ENCODE assay signal across 8 cellular contexts in the genomic region with DNA sequence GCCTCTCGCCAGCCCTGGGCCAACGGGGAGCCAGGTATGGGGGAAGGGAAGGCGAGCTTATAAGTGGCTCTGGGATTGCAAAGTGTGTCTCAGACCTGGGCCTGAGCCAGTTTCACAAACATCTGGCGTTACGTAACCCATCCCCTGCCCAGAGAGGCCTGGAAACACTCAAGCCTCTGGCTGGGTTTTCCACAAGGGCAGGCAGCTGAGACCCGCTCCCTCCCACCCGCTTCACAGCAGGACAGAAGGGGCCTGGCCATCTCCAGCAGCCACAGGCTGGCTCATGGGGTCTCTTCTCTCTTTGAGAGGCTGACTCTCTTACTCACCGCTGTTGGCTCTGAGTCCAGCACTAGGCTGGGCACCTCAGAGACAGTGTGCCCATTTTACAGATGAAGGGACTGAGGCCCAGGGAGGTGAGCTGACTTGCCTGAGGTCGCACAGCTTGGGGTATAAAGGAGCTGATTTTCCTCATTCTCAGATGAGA. TPM values are rescaled to one million over a fixed set of nuclear protein-coding genes. Genes with fewer than 3 reads are reported as not detected.
DNase-seq lines count a peak whose midpoint lies in the region; ATAC-seq and TF ChIP-seq lines count a peak whose summit lies in the region.

No MANE protein-coding gene starts in this region.

- ATAC-seq in lower lobe of right lung (peak; percentile 65 to 69), HG03280 (IDR thresholded peaks at IDR 0.05; ENCODE audit: unreplicated experiment) (no peak), HG03196 (IDR thresholded peaks at IDR 0.05; ENCODE audit: unreplicated experiment) (no peak)

- H3K27ac Mint-ChIP-seq in MCF 10A (ENCODE audit: low read depth, unreplicated experiment), result no peak overlapping the region

- H3K27me3 ChIP-seq in BLaER1 treated with 17β-estradiol and CSF1 and Interleukin-3, amounts not matched to agents 10 nM and 100 nM, result no peaks in the 10 kb centered on the region
- no peaks in the 10 kb centered on the region for H3K27me3 ChIP-seq in lower lobe of right lung (ENCODE audit: low read depth)

- H3K9ac ChIP-seq in BLaER1 treated with 17β-estradiol and CSF1 and Interleukin-3, amounts not matched to agents 10 nM and 100 nM, result peak overlapping the region; percentile 33 to 99 (median 65); a peak in 19 of 22 replicates

- peak overlapping the region in 10 of 11 experiments; percentile 34 to 100 (median 83); a peak in 19 of 22 replicates for H3K27ac ChIP-seq in BLaER1 treated with 17β-estradiol and CSF1 and Interleukin-3, amounts not matched to agents 10 nM and 100 nM
- H3K27ac ChIP-seq in lower lobe of right lung, result peak overlapping the region; percentile 27

- no peak overlapping the region for H3K4me3 Mint-ChIP-seq in MCF 10A (ENCODE audit: unreplicated experiment)

- no peaks in the 10 kb centered on the region for H3K9me3 ChIP-seq in BLaER1 treated with 17β-estradiol and CSF1 and Interleukin-3, amounts not matched to agents 10 nM and 100 nM (replicated peaks in 1 of 11)
- H3K9me3 ChIP-seq in lower lobe of right lung, result no peaks in the 10 kb centered on the region

- TF ChIP-seq CTCF in MCF 10A (IDR thresholded peaks at IDR 0.05; ENCODE audit: unreplicated experiment), result no peak
- no peak for TF ChIP-seq CTCF in lower lobe of right lung (IDR thresholded peaks at IDR 0.05)

- CTCF ChIA-PET in MCF 10A (lab: Yijun Ruan, JAX), result interaction anchor here (0.7 kb wide), 1 partner anchor 101 kb away, joined by 5 read pairs; no protein-coding TSS in a partner anchor

- H3K27me3 Mint-ChIP-seq in MCF 10A (ENCODE audit: insufficient read depth, unreplicated experiment), result no peaks in the 10 kb centered on the region

- H3K4me2 ChIP-seq in BLaER1 treated with 17β-estradiol and CSF1 and Interleukin-3, amounts not matched to agents 10 nM and 100 nM, result peak overlapping the region; percentile 79 to 97 (median 89)

- no peaks in the 10 kb centered on the region for H3K9me3 Mint-ChIP-seq in MCF 10A (ENCODE audit: unreplicated experiment)

- no peaks in the 10 kb centered on the region for H4K20me1 ChIP-seq in BLaER1 treated with 17β-estradiol and CSF1 and Interleukin-3, amounts not matched to agents 10 nM and 100 nM

- peaks cover 25% of the 10 kb centered on the region for H3K4me1 Mint-ChIP-seq in MCF 10A (ENCODE audit: insufficient read depth, unreplicated experiment)

- peaks cover 76 to 93% (median 89%) of the 10 kb centered on the region in 10 experiments for H3K4me1 ChIP-seq in BLaER1 treated with 17β-estradiol and CSF1 and Interleukin-3, amounts not matched to agents 10 nM and 100 nM
- H3K4me1 ChIP-seq in lower lobe of right lung, result peaks cover 40% of the 10 kb centered on the region

- POLR2A ChIA-PET in MCF 10A (lab: Yijun Ruan, JAX), result interaction anchor here (0.6 to 3.9 kb wide), 13 partner anchors 9 to 1354 kb away, joined by 3 to 17 read pairs (median 4); a partner anchor contains a TSS

- H3K36me3 Mint-ChIP-seq in MCF 10A (ENCODE audit: insufficient read depth, unreplicated experiment), result no peaks in the 10 kb centered on the region

- peak overlapping the region in 1 of 10 experiments; percentile 15; a peak in 2 of 20 replicates for H3K4me3 ChIP-seq in BLaER1 treated with 17β-estradiol and CSF1 and Interleukin-3, amounts not matched to agents 10 nM and 100 nM
- no peak overlapping the region for H3K4me3 ChIP-seq in lower lobe of right lung

- peak; percentile 75 for DNase-seq in NCI-H2107 (lab: John Stamatoyannopoulos, UW)
- peak; percentile 96 for DNase-seq in MCF 10A (ENCODE audit: unreplicated experiment)
- peak; percentile 82 for DNase-seq in lower lobe of right lung
- no peak for DNase-seq in NCI-H446 (lab: John Stamatoyannopoulos, UW)
- DNase-seq in effector CD8-positive, alpha-beta T cell (lab: John Stamatoyannopoulos, UW), result no peak

- intact Hi-C loops in MCF 10A (cut with micrococcal nuclease) (no loop called here), lower lobe of right lung (cut with DNase I) (no loop called here)

- H3K36me3 ChIP-seq in BLaER1 treated with 17β-estradiol and CSF1 and Interleukin-3, amounts not matched to agents 10 nM and 100 nM, result no peaks in the 10 kb centered on the region
- H3K36me3 ChIP-seq in lower lobe of right lung, result no peaks in the 10 kb centered on the region

- BruUV-seq in MCF 10A (replicated peaks; lab: Mats Ljungman, UMichigan), result no TSS peak

RNA-seq across cellular contexts. Expression of a gene that starts 44.5 kb away (rescaled TPM):
- total RNA-seq in MCF 10A (2022) (42.5 and 45.7 TPM in 2 replicates), lower lobe of right lung (78.8 TPM)

RNA-seq across cellular contexts. Expression of a gene that starts 55.2 kb away (rescaled TPM):
- total RNA-seq in MCF 10A (2022) (47.1 and 50.8 TPM in 2 replicates), lower lobe of right lung (23.0 TPM)

Comparison
In these comparisons a context has a peak if more than half of its experiments do, and no peak if none do; other contexts are left out.
1. DNase-seq: peak in NCI-H2107 (single experiment), MCF 10A (single experiment) and lower lobe of right lung (single experiment); none in NCI-H446 (0 of 2) and effector CD8-positive, alpha-beta T cell (single experiment).
2. ATAC-seq: peak in lower lobe of right lung (2 of 2); none in HG03280 (single experiment) and HG03196 (single experiment).